17 cellular contexts compared by ENCODE assay signal in the genomic region with DNA sequence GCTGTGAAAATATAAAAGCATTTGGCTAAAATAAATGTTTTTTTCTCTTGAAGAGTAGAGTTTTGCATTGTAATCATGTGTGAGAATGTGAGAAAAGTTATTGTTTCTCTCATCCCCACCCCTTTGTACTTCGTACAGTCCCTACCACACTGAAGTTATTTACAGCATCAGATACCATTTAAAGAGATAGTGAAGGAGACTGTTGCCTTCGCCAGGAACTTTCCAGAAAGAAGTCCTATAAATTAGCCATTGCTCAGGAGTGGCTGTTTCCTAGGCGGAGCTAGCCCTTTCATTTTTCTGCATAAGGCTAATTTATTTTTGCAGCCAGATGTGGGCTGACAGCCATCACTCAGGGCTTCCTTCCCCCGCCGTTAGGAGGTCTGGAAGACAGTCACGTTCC. TPM values are rescaled to one million over a fixed set of nuclear protein-coding genes. Genes with fewer than 3 reads are reported as not detected.
DNase-seq lines count a peak whose midpoint lies in the region; ATAC-seq and TF ChIP-seq lines count a peak whose summit lies in the region.
"Had no signal": no experiment of that assay in that cellular context is flagged by ENCODE, and none has a peak within 500 bp of the region (broad histone marks: within the 10 kb centered on the region; RNA-seq: fewer than 3 reads in every experiment).

No MANE protein-coding gene starts in this region.

- TF ChIP-seq CTCF in transverse colon (IDR thresholded peaks at IDR 0.05): no peak

- no peaks in the 10 kb centered on the region for H3K9me3 Mint-ChIP-seq in activated T-cell treated with anti-CD3 and anti-CD28 coated beads, Interleukin-2, amount 50 U/mL, for 24 hours
- no peaks in the 10 kb centered on the region for H3K9me3 Mint-ChIP-seq in natural killer cell treated with Interleukin-12 subunit alpha and Interleukin-12 subunit beta and Interleukin-15 and Interleukin-18, amount 100 ng/mL, for 72 hours
- H3K9me3 Mint-ChIP-seq: activated naive CD8-positive, alpha-beta T cell treated with anti-CD3 and anti-CD28 coated beads, Interleukin-2, amount 10 ng/mL, durations not matched to agents 7 days and 5 days had no signal

- H3K36me3 ChIP-seq in transverse colon: no peaks in the 10 kb centered on the region

- H3K27ac ChIP-seq in transverse colon: peak overlapping the region; percentile 10 to 52 (median 28)

- H3K4me1 ChIP-seq in transverse colon: peaks cover 14 to 52% (median 24%) of the 10 kb centered on the region in 4 donors

- no peaks in the 10 kb centered on the region for H3K27me3 ChIP-seq in transverse colon

- ATAC-seq in Right ventricle myocardium superior (ENCODE audit: poor library complexity) (peak; percentile 27), GM18517 (IDR thresholded peaks at IDR 0.05; ENCODE audit: unreplicated experiment) (no peak)
- no peak for ATAC-seq in natural killer cell treated with Interleukin-12 subunit alpha and Interleukin-12 subunit beta and Interleukin-15 and Interleukin-18, amount 100 ng/mL, for 72 hours

- peak overlapping the region in 1 of 4 donors; percentile 22 for H3K4me3 ChIP-seq in transverse colon

- TF ChIP-seq POLR2A in transverse colon (IDR thresholded peaks at IDR 0.05): no peak

- no peak for TF ChIP-seq EP300 in transverse colon (IDR thresholded peaks at IDR 0.05; ENCODE audit: low read depth)

- no peak for DNase-seq in activated T-cell treated with anti-CD3 and anti-CD28 coated beads, Interleukin-2, amount 50 U/mL, for 24 hours
- no peak for DNase-seq in activated T-cell treated with anti-CD3 and anti-CD28 coated beads, Interleukin-2, amount 50 U/mL, for 48 hours
- DNase-seq in Right ventricle myocardium superior: no peak
- DNase-seq in natural killer cell treated with Interleukin-12 subunit alpha and Interleukin-12 subunit beta and Interleukin-15 and Interleukin-18, amount 100 ng/mL, for 72 hours (ENCODE audit: low spot score): no peak
- no peak for DNase-seq in transverse colon
- no peak for DNase-seq in globus pallidus (ENCODE audit: low spot score)
- DNase-seq in amniotic stem cell (lab: John Stamatoyannopoulos, UW): no peak
- DNase-seq: activated naive CD8-positive, alpha-beta T cell treated with anti-CD3 and anti-CD28 coated beads, Interleukin-2, amount 10 ng/mL, durations not matched to agents 7 days and 5 days; COR-L47; dermis blood vessel endothelial cell; KG1; mesendoderm; NCI-H1417 treated with DMSO at 0.1 percent for 48 hours; NCI-H510A; OCI-M1; stimulated activated CD4-positive, alpha-beta T cell treated with anti-CD3 and anti-CD28 coated beads, Interleukin-2, amount 100 ng/mL, for 48 hours had no signal

- H3K4me3 Mint-ChIP-seq in activated T-cell treated with anti-CD3 and anti-CD28 coated beads, Interleukin-2, amount 50 U/mL, for 24 hours: no peak overlapping the region
- H3K4me3 Mint-ChIP-seq in natural killer cell treated with Interleukin-12 subunit alpha and Interleukin-12 subunit beta and Interleukin-15 and Interleukin-18, amount 100 ng/mL, for 72 hours: peak overlapping the region; percentile 13

- no peaks in the 10 kb centered on the region for H3K9me3 ChIP-seq in transverse colon

- peaks cover 68% of the 10 kb centered on the region for H3K4me1 Mint-ChIP-seq in activated T-cell treated with anti-CD3 and anti-CD28 coated beads, Interleukin-2, amount 50 U/mL, for 24 hours (ENCODE audit: low read depth)
- H3K4me1 Mint-ChIP-seq in natural killer cell treated with Interleukin-12 subunit alpha and Interleukin-12 subunit beta and Interleukin-15 and Interleukin-18, amount 100 ng/mL, for 72 hours (ENCODE audit: low read depth in 2 of 2): peaks cover 39 to 50% of the 10 kb centered on the region in 2 donors

- in situ Hi-C loops in transverse colon (cut with MboI; ENCODE audit: low pct_ligation_motif_present in 1 of 4, low pct_unique_long_range_greater_than_20kb in 1 of 4, low sequenced_read_pairs in 3 of 4): no loop called here

- 28 to 45% methylated on average over 2 to 6 of the region's 6 CpGs for WGBS in transverse colon (ENCODE audit: low coverage in 1 of 2), 2 donors

- peaks cover 13% of the 10 kb centered on the region for H3K36me3 Mint-ChIP-seq in activated T-cell treated with anti-CD3 and anti-CD28 coated beads, Interleukin-2, amount 50 U/mL, for 24 hours (ENCODE audit: low read depth)
- no peaks in the 10 kb centered on the region for H3K36me3 Mint-ChIP-seq in natural killer cell treated with Interleukin-12 subunit alpha and Interleukin-12 subunit beta and Interleukin-15 and Interleukin-18, amount 100 ng/mL, for 72 hours

- H3K27me3 Mint-ChIP-seq in activated T-cell treated with anti-CD3 and anti-CD28 coated beads, Interleukin-2, amount 50 U/mL, for 24 hours: no peaks in the 10 kb centered on the region
- no peaks in the 10 kb centered on the region for H3K27me3 Mint-ChIP-seq in natural killer cell treated with Interleukin-12 subunit alpha and Interleukin-12 subunit beta and Interleukin-15 and Interleukin-18, amount 100 ng/mL, for 72 hours
- H3K27me3 Mint-ChIP-seq: activated naive CD8-positive, alpha-beta T cell treated with anti-CD3 and anti-CD28 coated beads, Interleukin-2, amount 10 ng/mL, durations not matched to agents 7 days and 5 days had no signal

- peak overlapping the region; percentile 11 for H3K27ac Mint-ChIP-seq in activated T-cell treated with anti-CD3 and anti-CD28 coated beads, Interleukin-2, amount 50 U/mL, for 24 hours
- H3K27ac Mint-ChIP-seq in natural killer cell treated with Interleukin-12 subunit alpha and Interleukin-12 subunit beta and Interleukin-15 and Interleukin-18, amount 100 ng/mL, for 72 hours: peak overlapping the region in 1 of 2 donors; percentile 71
- H3K27ac Mint-ChIP-seq: activated naive CD8-positive, alpha-beta T cell treated with anti-CD3 and anti-CD28 coated beads, Interleukin-2, amount 10 ng/mL, durations not matched to agents 7 days and 5 days had no signal

- intact Hi-C loops in Right ventricle myocardium superior (cut with DNase I): no loop called here
- intact Hi-C loops in transverse colon (cut with DNase I; ENCODE audit: low total_unique reads): no loop called here

RNA-seq across cellular contexts. Expression of gene TSHZ1, which starts 16.9 kb away (rescaled TPM):
- total RNA-seq in Right ventricle myocardium superior (24.0 TPM), transverse colon (10 to 100 TPM; 16.3 to 34.8 (median 29.8) TPM)
- total RNA-seq in natural killer cell treated with Interleukin-12 subunit alpha and Interleukin-12 subunit beta and Interleukin-15 and Interleukin-18, amount 100 ng/mL, for 72 hours: 10 to 100 TPM; 19.8 to 21.0 TPM

RNA-seq across cellular contexts. Expression of gene PTGR3, which starts 18.6 kb away (rescaled TPM):
- 81.5 TPM for total RNA-seq in Right ventricle myocardium superior
- total RNA-seq in natural killer cell treated with Interleukin-12 subunit alpha and Interleukin-12 subunit beta and Interleukin-15 and Interleukin-18, amount 100 ng/mL, for 72 hours: 10 to 100 TPM; 20.0 to 23.0 TPM
- total RNA-seq in transverse colon: 10 to 100 TPM; 10.1 to 45.9 (median 23.4) TPM
